In genomic region chr16:30112197-30113030, GRCh38 we compare ENCODE assay signal across 8 cellular contexts. TPM values are rescaled to one million over a fixed set of nuclear protein-coding genes. Genes with fewer than 3 reads are reported as not detected.
A peak's percentile ranks its signal among the peaks of the same experiment; 100 is the strongest.
DNase-seq lines count a peak whose midpoint lies in the region; ATAC-seq and TF ChIP-seq lines count a peak whose summit lies in the region.

No MANE protein-coding gene starts in this region.

- peak; percentile 30 for DNase-seq in NCI-H748 (lab: John Stamatoyannopoulos, UW; ENCODE audit: unreplicated experiment)
- DNase-seq in NCI-H748 treated with DMSO at 0.1 percent for 48 hours (lab: John Stamatoyannopoulos, UW): no peak
- DNase-seq in RWPE1 (ENCODE audit: low spot score): no peak
- DNase-seq in activated naive CD4-positive, alpha-beta T cell treated with anti-CD3 and anti-CD28 coated beads, Interleukin-2, amount 10 ng/mL, durations not matched to agents 7 days and 5 days: peak; percentile 72
- DNase-seq in left cardiac atrium: peak; percentile 72
- peak; percentile 30 to 32 for DNase-seq in stimulated activated CD4-positive, alpha-beta T cell treated with anti-CD3 and anti-CD28 coated beads, Interleukin-1b, Interleukin-23, amount 100 ng/mL, for 1 hour (ENCODE audit: low read depth in 2 of 2)
- no peak for DNase-seq in SK-N-DZ (ENCODE audit: low spot score)

- H3K9me3 Mint-ChIP-seq in activated naive CD4-positive, alpha-beta T cell treated with anti-CD3 and anti-CD28 coated beads, Interleukin-2, amount 10 ng/mL, durations not matched to agents 7 days and 5 days: no peaks in the 10 kb centered on the region

- CTCF ChIA-PET in RWPE1 (lab: Yijun Ruan, JAX): interaction anchor here (0.6 to 2.7 kb wide), 8 partner anchors 8 to 64 kb away, joined by 3 to 11 read pairs (median 4); partner anchors contain the start of gene TBX6
- CTCF ChIA-PET in activated naive CD4-positive, alpha-beta T cell treated with anti-CD3 and anti-CD28 coated beads, Interleukin-2, amount 10 ng/mL, durations not matched to agents 7 days and 5 days (lab: Charles Lee): interaction anchor here (0.6 to 3.9 kb wide), 16 partner anchors 9 to 503 kb away, joined by 3 to 22 read pairs (median 4); partner anchors contain the start of genes TBX6 and ZNF771

- H3K4me3 Mint-ChIP-seq in activated naive CD4-positive, alpha-beta T cell treated with anti-CD3 and anti-CD28 coated beads, Interleukin-2, amount 10 ng/mL, durations not matched to agents 7 days and 5 days: no peak overlapping the region

- peak; percentile 66 for TF ChIP-seq CTCF in RWPE1 (conservative IDR thresholded peaks at IDR 0.05; ENCODE audit: low read depth)

- peak overlapping the region; percentile 39 for H3K27ac Mint-ChIP-seq in activated naive CD4-positive, alpha-beta T cell treated with anti-CD3 and anti-CD28 coated beads, Interleukin-2, amount 10 ng/mL, durations not matched to agents 7 days and 5 days

- H3K27me3 Mint-ChIP-seq in activated naive CD4-positive, alpha-beta T cell treated with anti-CD3 and anti-CD28 coated beads, Interleukin-2, amount 10 ng/mL, durations not matched to agents 7 days and 5 days: no peaks in the 10 kb centered on the region

- POLR2A ChIA-PET in RWPE1 (lab: Yijun Ruan, JAX; ENCODE audit: low non-redundant PET): no interaction called here

- no peak overlapping the region for H3K27ac ChIP-seq in RWPE1

- H3K4me1 Mint-ChIP-seq in activated naive CD4-positive, alpha-beta T cell treated with anti-CD3 and anti-CD28 coated beads, Interleukin-2, amount 10 ng/mL, durations not matched to agents 7 days and 5 days: peaks cover 20% of the 10 kb centered on the region

- ATAC-seq in left cardiac atrium: peak; percentile 32 to 70
- no peak for ATAC-seq in GM21528 (IDR thresholded peaks at IDR 0.05; ENCODE audit: low FRiP score, unreplicated experiment)

- H3K36me3 Mint-ChIP-seq in activated naive CD4-positive, alpha-beta T cell treated with anti-CD3 and anti-CD28 coated beads, Interleukin-2, amount 10 ng/mL, durations not matched to agents 7 days and 5 days: peaks cover 16% of the 10 kb centered on the region

- intact Hi-C loops in left cardiac atrium (cut with DNase I): no loop called here

RNA-seq across cellular contexts. Expression of gene GDPD3, which starts 0.9 kb away (rescaled TPM):
- 1 to 10 TPM; 2.6 to 3.4 TPM for total RNA-seq in left cardiac atrium
- polyA plus RNA-seq in SK-N-DZ (2014; cell fraction: cytosol; rRNA removed): 0.80 and 1.8 TPM in 2 replicates
- 20.8 and 35.5 TPM in 2 replicates for polyA plus RNA-seq in SK-N-DZ (2014; cell fraction: nucleus; rRNA removed)

RNA-seq across cellular contexts. Expression of gene MAPK3, which starts 10.6 kb away (rescaled TPM):
- 10 to 100 TPM; 56.9 to 59.6 TPM for total RNA-seq in left cardiac atrium
- 50.3 and 54.8 TPM in 2 replicates for polyA plus RNA-seq in SK-N-DZ (2014; cell fraction: cytosol; rRNA removed)
- polyA plus RNA-seq in SK-N-DZ (2014; cell fraction: nucleus; rRNA removed): 24.1 and 54.7 TPM in 2 replicates

RNA-seq across cellular contexts. Expression of gene YPEL3, which starts 16.4 kb away (rescaled TPM):
- 10 to 100 TPM; 39.5 to 54.1 TPM for total RNA-seq in left cardiac atrium
- 58.9 and 69.6 TPM in 2 replicates for polyA plus RNA-seq in SK-N-DZ (2014; cell fraction: cytosol; rRNA removed)
- 80.0 and 87.0 TPM in 2 replicates for polyA plus RNA-seq in SK-N-DZ (2014; cell fraction: nucleus; rRNA removed)

RNA-seq across cellular contexts. Expression of gene TBX6, which starts 20.7 kb away (rescaled TPM):
- under 1 TPM; 0.55 to 0.80 TPM for total RNA-seq in left cardiac atrium
- 4.4 and 5.4 TPM in 2 replicates for polyA plus RNA-seq in SK-N-DZ (2014; cell fraction: cytosol; rRNA removed)
- 6.4 and 6.9 TPM in 2 replicates for polyA plus RNA-seq in SK-N-DZ (2014; cell fraction: nucleus; rRNA removed)

RNA-seq across cellular contexts. Expression of gene PPP4C, which starts 36.6 kb away (rescaled TPM):
- 10 to 100 TPM; 34.2 to 41.1 TPM for total RNA-seq in left cardiac atrium
- 143 and 189 TPM in 2 replicates for polyA plus RNA-seq in SK-N-DZ (2014; cell fraction: cytosol; rRNA removed)
- 132 and 167 TPM in 2 replicates for polyA plus RNA-seq in SK-N-DZ (2014; cell fraction: nucleus; rRNA removed)

Comparison
In these comparisons a context has a peak if more than half of its experiments do, and no peak if none do; other contexts are left out.
1. DNase-seq: peak in NCI-H748 (single experiment), activated naive CD4-positive, alpha-beta T cell treated with anti-CD3 and anti-CD28 coated beads, Interleukin-2, amount 10 ng/mL, durations not matched to agents 7 days and 5 days (single experiment), left cardiac atrium (single experiment) and stimulated activated CD4-positive, alpha-beta T cell treated with anti-CD3 and anti-CD28 coated beads, Interleukin-1b, Interleukin-23, amount 100 ng/mL, for 1 hour (2 of 2); none in NCI-H748 treated with DMSO at 0.1 percent for 48 hours (single experiment), RWPE1 (single experiment) and SK-N-DZ (single experiment).